ENCODE assay signal across 8 cellular contexts in the genomic region with DNA sequence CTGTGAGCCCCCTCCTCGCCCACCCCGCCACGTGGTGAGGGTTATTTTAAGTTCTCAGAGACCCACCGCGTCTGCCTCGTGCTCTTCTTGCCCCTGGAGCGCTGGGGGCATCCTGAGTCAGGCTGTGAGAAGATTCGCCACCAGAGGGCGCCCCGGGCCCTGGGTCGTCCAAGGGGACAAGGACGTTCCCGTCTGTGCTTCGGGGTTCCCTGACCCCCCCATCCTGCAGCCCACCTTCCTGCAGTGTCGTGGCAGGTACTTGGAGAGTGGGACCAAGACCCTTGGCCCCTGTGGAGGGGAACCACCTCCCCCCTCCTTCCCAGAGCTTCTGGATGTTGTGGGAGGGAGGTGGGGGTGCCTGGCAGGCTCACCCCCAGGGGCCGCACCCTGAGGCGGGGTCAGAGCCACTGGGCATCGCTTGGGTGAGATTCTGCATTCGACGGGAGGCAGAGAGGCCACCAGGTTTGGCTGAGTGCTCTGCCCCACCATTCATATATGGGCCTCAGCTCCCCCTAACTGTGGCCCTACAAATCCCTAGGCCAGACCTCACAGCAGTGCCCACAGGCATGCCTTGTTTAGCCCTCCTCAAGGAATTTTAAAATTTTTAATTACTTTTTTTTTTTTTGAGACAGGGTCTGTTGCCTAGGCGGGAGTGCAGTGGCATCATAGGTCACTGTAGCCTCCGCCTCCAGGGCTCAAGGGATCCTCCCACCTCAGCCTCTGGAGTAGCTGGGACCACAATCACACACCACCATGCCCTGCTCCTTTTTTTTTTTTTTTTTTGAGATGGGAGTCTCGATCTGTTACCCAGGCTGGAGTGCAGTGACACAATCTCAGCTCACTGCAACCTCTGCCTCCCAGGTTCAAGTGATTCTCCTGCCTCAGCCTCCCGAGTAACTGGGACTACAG. TPM values are rescaled to one million over a fixed set of nuclear protein-coding genes. Genes with fewer than 3 reads are reported as not detected.
A peak's percentile ranks its signal among the peaks of the same experiment; 100 is the strongest.
DNase-seq lines count a peak whose midpoint lies in the region; ATAC-seq and TF ChIP-seq lines count a peak whose summit lies in the region.

No MANE protein-coding gene starts in this region.

- peak; percentile 75 for DNase-seq in ELF-1 (ENCODE audit: low read depth, low spot score)
- DNase-seq in activated gamma-delta T cell treated with anti-CD3 and anti-CD28 coated beads, Interleukin-2, amount 50 U/mL, for 16 hours (ENCODE audit: low read depth) = peak; percentile 90
- peak; percentile 86 for DNase-seq in glutamatergic neuron
- peak; percentile 69 for DNase-seq in retina
- no peak for DNase-seq in putamen (ENCODE audit: low spot score)

- H3K4me3 Mint-ChIP-seq in glutamatergic neuron (ENCODE audit: unreplicated experiment) = no peak overlapping the region

- peaks cover 10% of the 10 kb centered on the region for H3K9me3 Mint-ChIP-seq in glutamatergic neuron (ENCODE audit: unreplicated experiment)

- no peaks in the 10 kb centered on the region for H3K36me3 Mint-ChIP-seq in glutamatergic neuron (ENCODE audit: unreplicated experiment)

- peak; percentile 49 for ATAC-seq in HG03354 (IDR thresholded peaks at IDR 0.05; ENCODE audit: poor library complexity, severe bottlenecking, unreplicated experiment)
- peak; percentile 79 for ATAC-seq in SK-N-SH treated with all-trans-retinoic acid at 6 μM for 48 hours
- ATAC-seq in GM21381 (IDR thresholded peaks at IDR 0.05; ENCODE audit: unreplicated experiment) = no peak

- peaks cover 11% of the 10 kb centered on the region for H3K4me1 Mint-ChIP-seq in glutamatergic neuron (ENCODE audit: low read depth, unreplicated experiment)

- no peak overlapping the region for H3K27ac Mint-ChIP-seq in glutamatergic neuron (ENCODE audit: unreplicated experiment)

- peaks cover 5% of the 10 kb centered on the region for H3K27me3 Mint-ChIP-seq in glutamatergic neuron (ENCODE audit: unreplicated experiment)

- peak; percentile 81 for TF ChIP-seq CTCF in glutamatergic neuron (IDR thresholded peaks at IDR 0.05; ENCODE audit: partially characterized antibody, unreplicated experiment)

TF ChIP-seq in SK-N-SH treated with all-trans-retinoic acid at 6 μM for 48 hours, 23 proteins besides CTCF, POLR2A, EP300 and RAD21:
- TF ChIP-seq ZNF565 (CRISPR knock-in tag; conservative IDR thresholded peaks at IDR 0.05; ENCODE audit: low read depth) = no peak
- TF ChIP-seq, protein P1, sequence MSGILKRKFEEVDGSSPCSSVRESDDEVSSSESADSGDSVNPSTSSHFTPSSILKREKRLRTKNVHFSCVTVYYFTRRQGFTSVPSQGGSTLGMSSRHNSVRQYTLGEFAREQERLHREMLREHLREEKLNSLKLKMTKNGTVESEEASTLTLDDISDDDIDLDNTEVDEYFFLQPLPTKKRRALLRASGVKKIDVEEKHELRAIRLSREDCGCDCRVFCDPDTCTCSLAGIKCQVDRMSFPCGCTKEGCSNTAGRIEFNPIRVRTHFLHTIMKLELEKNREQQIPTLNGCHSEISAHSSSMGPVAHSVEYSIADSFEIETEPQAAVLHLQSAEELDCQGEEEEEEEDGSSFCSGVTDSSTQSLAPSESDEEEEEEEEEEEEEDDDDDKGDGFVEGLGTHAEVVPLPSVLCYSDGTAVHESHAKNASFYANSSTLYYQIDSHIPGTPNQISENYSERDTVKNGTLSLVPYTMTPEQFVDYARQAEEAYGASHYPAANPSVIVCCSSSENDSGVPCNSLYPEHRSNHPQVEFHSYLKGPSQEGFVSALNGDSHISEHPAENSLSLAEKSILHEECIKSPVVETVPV (CRISPR knock-in tag; IDR thresholded peaks at IDR 0.05) = no peak
- no peak for TF ChIP-seq ZC3H10 (CRISPR knock-in tag; IDR thresholded peaks at IDR 0.05)
- no peak for TF ChIP-seq SNAI2 (CRISPR knock-in tag; IDR thresholded peaks at IDR 0.05)
- TF ChIP-seq, protein P2, sequence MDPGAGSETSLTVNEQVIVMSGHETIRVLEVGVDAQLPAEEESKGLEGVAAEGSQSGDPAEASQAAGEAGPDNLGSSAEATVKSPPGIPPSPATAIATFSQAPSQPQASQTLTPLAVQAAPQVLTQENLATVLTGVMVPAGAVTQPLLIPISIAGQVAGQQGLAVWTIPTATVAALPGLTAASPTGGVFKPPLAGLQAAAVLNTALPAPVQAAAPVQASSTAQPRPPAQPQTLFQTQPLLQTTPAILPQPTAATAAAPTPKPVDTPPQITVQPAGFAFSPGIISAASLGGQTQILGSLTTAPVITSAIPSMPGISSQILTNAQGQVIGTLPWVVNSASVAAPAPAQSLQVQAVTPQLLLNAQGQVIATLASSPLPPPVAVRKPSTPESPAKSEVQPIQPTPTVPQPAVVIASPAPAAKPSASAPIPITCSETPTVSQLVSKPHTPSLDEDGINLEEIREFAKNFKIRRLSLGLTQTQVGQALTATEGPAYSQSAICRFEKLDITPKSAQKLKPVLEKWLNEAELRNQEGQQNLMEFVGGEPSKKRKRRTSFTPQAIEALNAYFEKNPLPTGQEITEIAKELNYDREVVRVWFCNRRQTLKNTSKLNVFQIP (CRISPR knock-in tag; IDR thresholded peaks at IDR 0.05; ENCODE audit: borderline replicate concordance, low read depth) = no peak
- no peak for TF ChIP-seq ESRRG (CRISPR knock-in tag; IDR thresholded peaks at IDR 0.05)
- TF ChIP-seq ZNF70 (CRISPR knock-in tag; IDR thresholded peaks at IDR 0.05) = no peak
- TF ChIP-seq ZFP3 (CRISPR knock-in tag; IDR thresholded peaks at IDR 0.05) = no peak
- TF ChIP-seq ISL1 (CRISPR knock-in tag; IDR thresholded peaks at IDR 0.05) = no peak
- TF ChIP-seq GLIS3 (CRISPR knock-in tag; IDR thresholded peaks at IDR 0.05) = no peak
- TF ChIP-seq, protein P3, sequence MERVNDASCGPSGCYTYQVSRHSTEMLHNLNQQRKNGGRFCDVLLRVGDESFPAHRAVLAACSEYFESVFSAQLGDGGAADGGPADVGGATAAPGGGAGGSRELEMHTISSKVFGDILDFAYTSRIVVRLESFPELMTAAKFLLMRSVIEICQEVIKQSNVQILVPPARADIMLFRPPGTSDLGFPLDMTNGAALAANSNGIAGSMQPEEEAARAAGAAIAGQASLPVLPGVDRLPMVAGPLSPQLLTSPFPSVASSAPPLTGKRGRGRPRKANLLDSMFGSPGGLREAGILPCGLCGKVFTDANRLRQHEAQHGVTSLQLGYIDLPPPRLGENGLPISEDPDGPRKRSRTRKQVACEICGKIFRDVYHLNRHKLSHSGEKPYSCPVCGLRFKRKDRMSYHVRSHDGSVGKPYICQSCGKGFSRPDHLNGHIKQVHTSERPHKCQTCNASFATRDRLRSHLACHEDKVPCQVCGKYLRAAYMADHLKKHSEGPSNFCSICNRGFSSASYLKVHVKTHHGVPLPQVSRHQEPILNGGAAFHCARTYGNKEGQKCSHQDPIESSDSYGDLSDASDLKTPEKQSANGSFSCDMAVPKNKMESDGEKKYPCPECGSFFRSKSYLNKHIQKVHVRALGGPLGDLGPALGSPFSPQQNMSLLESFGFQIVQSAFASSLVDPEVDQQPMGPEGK (CRISPR knock-in tag; IDR thresholded peaks at IDR 0.05; ENCODE audit: borderline replicate concordance) = no peak
- no peak for TF ChIP-seq ARNTL (CRISPR knock-in tag; IDR thresholded peaks at IDR 0.05; ENCODE audit: borderline replicate concordance, low read depth)
- no peak for TF ChIP-seq TOX (CRISPR knock-in tag; IDR thresholded peaks at IDR 0.05; ENCODE audit: borderline replicate concordance)
TF ChIP-seq in SK-N-SH treated with all-trans-retinoic acid at 6 μM for 48 hours: peak in this region for 0.

RNA-seq across cellular contexts. Expression of a gene that starts 17.0 kb away (rescaled TPM):
- 31.1 TPM for total RNA-seq in glutamatergic neuron (ENCODE audit: unreplicated experiment)

RNA-seq across cellular contexts. Expression of a gene that starts 27.4 kb away (rescaled TPM):
- 35.0 TPM for total RNA-seq in glutamatergic neuron (ENCODE audit: unreplicated experiment)
